Comparison of ENCODE assay signal across 1 cellular context in the genomic region with DNA sequence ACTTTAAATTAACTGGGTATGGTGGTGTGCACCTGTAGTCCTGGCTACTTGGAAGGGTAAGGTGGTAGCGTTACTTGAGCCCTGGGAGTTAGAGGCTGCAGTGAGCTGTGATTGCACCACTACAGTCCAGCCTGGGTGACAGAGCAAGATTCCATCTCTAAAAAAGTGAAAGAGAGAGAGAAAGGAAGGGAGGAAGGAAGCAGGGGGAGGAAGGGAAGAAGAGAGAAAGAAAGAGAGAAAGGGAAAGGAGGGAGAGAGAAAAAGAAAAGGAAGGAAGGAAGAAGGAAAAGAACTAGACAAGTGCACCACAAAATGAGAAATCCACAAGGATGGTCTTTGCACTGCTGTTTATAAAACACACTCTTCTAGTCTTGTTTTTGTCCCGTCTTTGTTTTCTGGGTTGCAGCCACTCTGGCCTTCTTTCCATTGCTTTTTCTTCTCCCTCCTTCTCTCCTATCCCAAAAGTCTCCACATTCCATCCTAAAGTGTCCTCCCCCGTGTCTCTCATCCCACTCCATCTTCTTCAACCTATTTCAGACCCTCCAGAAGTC.
TF ChIP-seq lines count a peak whose summit lies in the region.

No MANE protein-coding gene starts in this region.

TF ChIP-seq in HepG2, 621 proteins besides CTCF, POLR2A, EP300 and RAD21:
- TF ChIP-seq HOXD1 (CRISPR knock-in tag; IDR thresholded peaks at IDR 0.05) (no peak), ZNF30 (CRISPR knock-in tag; IDR thresholded peaks at IDR 0.05) (no peak), TRAFD1 (CRISPR knock-in tag; IDR thresholded peaks at IDR 0.05; ENCODE audit: borderline replicate concordance) (no peak), HNRNPK (IDR thresholded peaks at IDR 0.05; ENCODE audit: low read depth, low read length, poor library complexity, severe bottlenecking) (peak; percentile 94)
